In the genomic region with DNA sequence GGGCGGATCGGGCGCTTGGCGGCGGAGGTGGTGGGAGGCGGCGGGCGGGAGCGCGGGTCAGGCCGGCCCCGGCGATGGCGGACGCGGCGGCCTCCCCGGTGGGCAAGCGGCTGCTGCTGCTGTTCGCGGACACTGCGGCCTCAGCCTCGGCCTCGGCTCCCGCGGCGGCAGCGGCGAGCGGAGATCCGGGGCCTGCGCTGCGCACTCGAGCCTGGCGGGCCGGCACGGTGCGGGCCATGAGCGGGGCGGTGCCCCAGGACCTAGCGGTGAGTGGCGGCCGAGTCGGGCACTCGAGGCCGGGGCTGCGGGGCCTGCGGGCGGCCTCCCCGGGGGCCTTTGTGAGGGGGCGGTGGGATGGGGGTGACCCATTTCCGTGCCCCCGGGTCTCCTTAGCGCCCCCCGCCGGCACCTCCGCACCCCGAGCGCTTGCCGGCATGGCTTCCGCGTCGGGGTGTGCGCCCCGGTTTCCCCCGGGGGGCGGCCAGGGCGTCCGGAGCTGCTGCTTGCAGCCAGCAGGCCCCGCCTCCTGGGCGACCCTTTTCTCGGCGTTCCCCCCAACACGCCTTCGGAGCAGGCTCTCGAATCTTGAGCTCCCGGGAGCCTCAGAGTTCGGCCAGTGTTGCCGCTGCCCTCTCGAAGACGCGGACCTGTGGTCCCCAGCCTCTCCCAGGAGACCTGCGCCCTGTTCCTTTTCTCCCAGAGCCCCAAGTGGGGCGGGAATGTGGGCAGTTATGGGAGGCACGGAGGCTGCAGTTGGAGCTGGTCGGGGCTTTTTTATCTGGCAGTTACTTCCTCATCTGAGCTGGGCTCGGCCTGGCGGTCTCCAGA, we compare ENCODE assay signal across 8 cellular contexts. TPM values are rescaled to one million over a fixed set of nuclear protein-coding genes. Genes with fewer than 3 reads are reported as not detected.
A peak's percentile ranks its signal among the peaks of the same experiment; 100 is the strongest.
DNase-seq lines count a peak whose midpoint lies in the region; ATAC-seq and TF ChIP-seq lines count a peak whose summit lies in the region.

No MANE protein-coding gene starts in this region.

- H3K36me3 ChIP-seq in SK-N-SH (replicated peaks in 1 of 2; ENCODE audit: control insufficient read depth in 1 of 2, insufficient read depth in 2 of 2, low read length in 1 of 2): peaks cover 17 to 19% of the 10 kb centered on the region in 2 experiments
- peaks cover 3% of the 10 kb centered on the region for H3K36me3 ChIP-seq in cardiac muscle cell
- H3K36me3 ChIP-seq in upper lobe of right lung: peaks cover 11% of the 10 kb centered on the region

- no peaks in the 10 kb centered on the region for H3K9me2 ChIP-seq in SK-N-SH

- no peaks in the 10 kb centered on the region for H3K27me3 Mint-ChIP-seq in CD4-positive, alpha-beta T cell
- no peaks in the 10 kb centered on the region for H3K27me3 Mint-ChIP-seq in activated naive CD4-positive, alpha-beta T cell treated with anti-CD3 and anti-CD28 coated beads, Interleukin-2, amount 50 U/mL, for 24 hours

- H3K4me2 ChIP-seq in SK-N-SH: peak overlapping the region; percentile 81

- no peak for TF ChIP-seq EP300 in SK-N-SH (IDR thresholded peaks at IDR 0.05; ENCODE audit: borderline replicate concordance in 1 of 2, low read depth in 1 of 2, low read length in 1 of 2)

- H3K9ac ChIP-seq in SK-N-SH: peak overlapping the region; percentile 97

- peak overlapping the region; percentile 95 for H3K4me3 Mint-ChIP-seq in CD4-positive, alpha-beta T cell
- H3K4me3 Mint-ChIP-seq in activated naive CD4-positive, alpha-beta T cell treated with anti-CD3 and anti-CD28 coated beads, Interleukin-2, amount 50 U/mL, for 24 hours: peak overlapping the region; percentile 98

- peak overlapping the region; percentile 94 for H3K27ac Mint-ChIP-seq in CD4-positive, alpha-beta T cell
- peak overlapping the region; percentile 97 for H3K27ac Mint-ChIP-seq in activated naive CD4-positive, alpha-beta T cell treated with anti-CD3 and anti-CD28 coated beads, Interleukin-2, amount 50 U/mL, for 24 hours

- peaks cover 37% of the 10 kb centered on the region for H3K36me3 Mint-ChIP-seq in CD4-positive, alpha-beta T cell (ENCODE audit: low read depth)
- H3K36me3 Mint-ChIP-seq in activated naive CD4-positive, alpha-beta T cell treated with anti-CD3 and anti-CD28 coated beads, Interleukin-2, amount 50 U/mL, for 24 hours: peaks cover 4% of the 10 kb centered on the region

- DNase-seq in CD4-positive, alpha-beta T cell: peak; percentile 62 to 78 (median 70)
- DNase-seq in SK-N-SH (peak; percentile 81), cardiac muscle cell (ENCODE audit: low read depth in 1 of 2, low spot score in 1 of 2) (peak; percentile 66 to 67), posterior cingulate gyrus (peak; percentile 28 to 91 (median 49)), upper lobe of right lung (peak; percentile 84)

- H4K20me1 ChIP-seq in SK-N-SH (ENCODE audit: insufficient read depth): peaks cover 46% of the 10 kb centered on the region

- WGBS in SK-N-SH (ENCODE audit: low lambda C conversion rate): 2% methylated on average over 37 of the region's 88 CpGs

- H3K79me2 ChIP-seq in SK-N-SH (ENCODE audit: insufficient read depth): peaks cover 50% of the 10 kb centered on the region

- CTCF ChIA-PET in CD4-positive, alpha-beta T cell (lab: Charles Lee): interaction anchor here (0.6 to 6.3 kb wide), 35 partner anchors 8 to 1050 kb away, joined by 3 to 248 read pairs (median 4); a partner anchor contains a TSS
- CTCF ChIA-PET in SK-N-SH (lab: Yijun Ruan, JAX): interaction anchor here (0.6 to 8.9 kb wide), 79 partner anchors 9 to 465 kb away, joined by 3 to 239 read pairs (median 5); a partner anchor contains a TSS

- H3F3A ChIP-seq in SK-N-SH (replicated peaks; ENCODE audit: insufficient read depth): peaks cover 53% of the 10 kb centered on the region

- H3K27me3 ChIP-seq in CD4-positive, alpha-beta T cell (ENCODE audit: control insufficient read depth, insufficient read depth, low read length): no peaks in the 10 kb centered on the region
- H3K27me3 ChIP-seq in SK-N-SH (ENCODE audit: insufficient read depth) (no peaks in the 10 kb centered on the region), cardiac muscle cell (no peaks in the 10 kb centered on the region), upper lobe of right lung (no peaks in the 10 kb centered on the region)

- peak; percentile 55 for TF ChIP-seq CTCF in CD4-positive, alpha-beta T cell (IDR thresholded peaks at IDR 0.05)
- TF ChIP-seq CTCF in SK-N-SH (IDR thresholded peaks at IDR 0.05): peak; percentile 43
- no peak for TF ChIP-seq CTCF in cardiac muscle cell (IDR thresholded peaks at IDR 0.05; ENCODE audit: low read depth, low read length)
- peak; percentile 39 for TF ChIP-seq CTCF in upper lobe of right lung (IDR thresholded peaks at IDR 0.05)

- intact Hi-C loops in CD4-positive, alpha-beta T cell (cut with DNase I, micrococcal nuclease): loop anchor here (1.0 to 10.0 kb wide), 10 partner anchors 14 to 842 kb away; a partner anchor contains a TSS
- intact Hi-C loops in posterior cingulate gyrus (cut with DNase I) (loop anchor here (2.0 kb wide), 1 partner anchor 14 kb away; a partner anchor contains a TSS), upper lobe of right lung (cut with DNase I) (no loop called here)

- H3K9me3 Mint-ChIP-seq in CD4-positive, alpha-beta T cell: no peaks in the 10 kb centered on the region
- peaks cover 4% of the 10 kb centered on the region for H3K9me3 Mint-ChIP-seq in activated naive CD4-positive, alpha-beta T cell treated with anti-CD3 and anti-CD28 coated beads, Interleukin-2, amount 50 U/mL, for 24 hours

- ATAC-seq in CD4-positive, alpha-beta T cell (ENCODE audit: poor library complexity): peak; percentile 56
- ATAC-seq in GM19372 (IDR thresholded peaks at IDR 0.05; ENCODE audit: low read depth, unreplicated experiment) (peak; percentile 48), HG03521 (IDR thresholded peaks at IDR 0.05; ENCODE audit: unreplicated experiment) (peak; percentile 39), upper lobe of right lung (peak; percentile 70)

- H3K4me1 ChIP-seq in SK-N-SH (ENCODE audit: control insufficient read depth in 1 of 2, insufficient read depth in 2 of 2, low read depth in 1 of 2, low read length in 1 of 2) (peaks cover 7 to 9% of the 10 kb centered on the region in 2 experiments; a peak in 3 of 4 replicates), cardiac muscle cell (ENCODE audit: low read depth) (peaks cover 20% of the 10 kb centered on the region), upper lobe of right lung (peaks cover 21% of the 10 kb centered on the region)

- H3K4me3 ChIP-seq in SK-N-SH (ENCODE audit: low read depth in 2 of 2, low read length in 1 of 2) (peak overlapping the region; percentile 81 to 92), cardiac muscle cell (peak overlapping the region; percentile 81), upper lobe of right lung (peak overlapping the region; percentile 97)

- peak overlapping the region; percentile 84 for H3K27ac ChIP-seq in CD4-positive, alpha-beta T cell (ENCODE audit: low read depth, low read length)
- peak overlapping the region; percentile 81 to 84 for H3K27ac ChIP-seq in SK-N-SH (ENCODE audit: low read depth in 2 of 2, low read length in 1 of 2)
- H3K27ac ChIP-seq in cardiac muscle cell: peak overlapping the region; percentile 98
- peak overlapping the region; percentile 97 for H3K27ac ChIP-seq in upper lobe of right lung

- no peaks in the 10 kb centered on the region for H3K9me3 ChIP-seq in CD4-positive, alpha-beta T cell (ENCODE audit: control insufficient read depth, low read length)
- H3K9me3 ChIP-seq in SK-N-SH (no peaks in the 10 kb centered on the region), cardiac muscle cell (ENCODE audit: low read depth) (no peaks in the 10 kb centered on the region), upper lobe of right lung (no peaks in the 10 kb centered on the region)

- H2AFZ ChIP-seq in SK-N-SH (ENCODE audit: low read depth): peak overlapping the region; percentile 77; the same call in 1 of the 2 replicates

- POLR2A ChIA-PET in CD4-positive, alpha-beta T cell (lab: Charles Lee): interaction anchor here (0.7 to 8.5 kb wide), 19 partner anchors 13 to 1755 kb away, joined by 3 to 293 read pairs (median 4); a partner anchor contains a TSS
- POLR2A ChIA-PET in SK-N-SH (lab: Yijun Ruan, JAX): interaction anchor here (0.7 to 3.0 kb wide), 10 partner anchors 10 to 175 kb away, joined by 3 to 44 read pairs (median 4); a partner anchor contains a TSS

- TF ChIP-seq RAD21 in SK-N-SH (IDR thresholded peaks at IDR 0.05; ENCODE audit: low read length): no peak

- H3K4me1 Mint-ChIP-seq in CD4-positive, alpha-beta T cell (ENCODE audit: low read depth): peaks cover 42% of the 10 kb centered on the region
- H3K4me1 Mint-ChIP-seq in activated naive CD4-positive, alpha-beta T cell treated with anti-CD3 and anti-CD28 coated beads, Interleukin-2, amount 50 U/mL, for 24 hours: peaks cover 53% of the 10 kb centered on the region

TF ChIP-seq in SK-N-SH, 30 proteins besides CTCF, POLR2A, EP300 and RAD21 (continues in another document):
- TF ChIP-seq FOXJ3 (CRISPR knock-in tag; IDR thresholded peaks at IDR 0.05) (no peak), TAF1 (IDR thresholded peaks at IDR 0.05; ENCODE audit: borderline replicate concordance, low read depth, low read length) (peak; percentile 6; the same call in 1 of the 2 replicates), ELF1 (IDR thresholded peaks at IDR 0.05) (no peak)

RNA-seq across cellular contexts. Expression of a gene that starts 0.5 kb away (rescaled TPM):
- 10 to 100 TPM; 59.5 to 66.0 TPM for total RNA-seq in CD4-positive, alpha-beta T cell
- 22.4 and 24.5 TPM in 2 replicates for polyA plus RNA-seq in SK-N-SH (2012; rRNA removed)
- polyA plus RNA-seq in SK-N-SH (2012; cell fraction: cytosol; rRNA removed): 18.7 and 20.8 TPM in 2 replicates
- 20.3 and 43.7 TPM in 2 replicates for polyA plus RNA-seq in SK-N-SH (2012; cell fraction: nucleus; rRNA removed)
- 69.4 and 99.2 TPM in 2 replicates for total RNA-seq in cardiac muscle cell
- polyA plus RNA-seq in cardiac muscle cell: 36.5 and 58.4 TPM in 2 replicates
- total RNA-seq in upper lobe of right lung: 60.6 TPM

RNA-seq across cellular contexts. Expression of a gene that starts 14.9 kb away (rescaled TPM):
- total RNA-seq in CD4-positive, alpha-beta T cell: 10 to 100 TPM; 81.0 to 83.8 TPM
- polyA plus RNA-seq in SK-N-SH (2012; rRNA removed): 14.5 and 18.7 TPM in 2 replicates
- 9.8 and 13.4 TPM in 2 replicates for polyA plus RNA-seq in SK-N-SH (2012; cell fraction: cytosol; rRNA removed)
- polyA plus RNA-seq in SK-N-SH (2012; cell fraction: nucleus; rRNA removed): 16.3 and 25.6 TPM in 2 replicates
- 31.1 and 45.4 TPM in 2 replicates for total RNA-seq in cardiac muscle cell
- polyA plus RNA-seq in cardiac muscle cell: 43.6 and 52.8 TPM in 2 replicates
- 23.0 TPM for total RNA-seq in upper lobe of right lung

RNA-seq across cellular contexts. Expression of a gene that starts 21.3 kb away (rescaled TPM):
- total RNA-seq in CD4-positive, alpha-beta T cell: not detected
- polyA plus RNA-seq in SK-N-SH (2012; rRNA removed) (4.9 and 5.2 TPM in 2 replicates), cardiac muscle cell (5.0 and 18.8 TPM in 2 replicates)
- polyA plus RNA-seq in SK-N-SH (2012; cell fraction: cytosol; rRNA removed): 4.8 and 5.8 TPM in 2 replicates
- polyA plus RNA-seq in SK-N-SH (2012; cell fraction: nucleus; rRNA removed): 3.9 and 5.3 TPM in 2 replicates
- total RNA-seq in cardiac muscle cell (2.7 and 16.2 TPM in 2 replicates), upper lobe of right lung (0.29 TPM)

Comparison
In these comparisons a context has a peak if more than half of its experiments do, and no peak if none do; other contexts are left out.
1. Peak in every context shown above with its lines: DNase-seq, ATAC-seq, H3K4me3 ChIP-seq and H3K27ac ChIP-seq.